ENCODE assay signal across 19 cellular contexts in genomic region chr6:2266845-2267244, GRCh38.
"Had no signal": no experiment of that assay in that cellular context is flagged by ENCODE, and none has a peak within 500 bp of the region (broad histone marks: within the 10 kb centered on the region; RNA-seq: fewer than 3 reads in every experiment).

No MANE protein-coding gene starts in this region.

- H3K27ac Mint-ChIP-seq: nephron progenitor cell had no signal

- ATAC-seq: gastroesophageal sphincter; left colon; left ventricle myocardium superior; naive thymus-derived CD4-positive, alpha-beta T cell; psoas muscle; sciatic nerve had no signal

- H3K4me1 ChIP-seq: esophagus muscularis mucosa, gastroesophageal sphincter, psoas muscle, transverse colon had no signal

- H3K9me3 ChIP-seq: esophagus muscularis mucosa, gastroesophageal sphincter, psoas muscle, stomach, thoracic aorta, transverse colon had no signal

- H3K27ac ChIP-seq: epithelial cell of prostate, esophagus muscularis mucosa, gastroesophageal sphincter, psoas muscle, skin epidermis, thoracic aorta, transverse colon had no signal

- DNase-seq: effector memory CD4-positive, alpha-beta T cell; immature natural killer cell; left colon; left ventricle myocardium superior; mesendoderm; naive thymus-derived CD4-positive, alpha-beta T cell; nephron progenitor cell; psoas muscle; stimulated activated naive CD4-positive, alpha-beta T cell; stomach; substantia nigra; transverse colon had no signal

- H3K4me3 ChIP-seq: esophagus muscularis mucosa, gastroesophageal sphincter, lung, psoas muscle, skin epidermis, stomach, thoracic aorta, transverse colon had no signal

- H3K4me3 Mint-ChIP-seq: immature natural killer cell; naive thymus-derived CD4-positive, alpha-beta T cell; nephron progenitor cell had no signal

- H3K27me3 ChIP-seq: esophagus muscularis mucosa, gastroesophageal sphincter, stomach, transverse colon had no signal

- H3K27me3 Mint-ChIP-seq: naive thymus-derived CD4-positive, alpha-beta T cell had no signal

- H3K9me3 Mint-ChIP-seq: immature natural killer cell; naive thymus-derived CD4-positive, alpha-beta T cell; nephron progenitor cell had no signal
